8 cellular contexts compared by ENCODE assay signal in genomic region chr10:26861326-26861998, GRCh38. TPM values are rescaled to one million over a fixed set of nuclear protein-coding genes. Genes with fewer than 3 reads are reported as not detected.
A peak's percentile ranks its signal among the peaks of the same experiment; 100 is the strongest.
DNase-seq lines count a peak whose midpoint lies in the region; ATAC-seq, FAIRE-seq and TF ChIP-seq lines count a peak whose summit lies in the region.

No MANE protein-coding gene starts in this region.

- intact Hi-C loops in Calu3 (cut with micrococcal nuclease; ENCODE audit: unreplicated experiment) (no loop called here), Panc1 (cut with micrococcal nuclease; ENCODE audit: unreplicated experiment) (no loop called here), pancreas (cut with DNase I) (no loop called here)

- peak overlapping the region; percentile 37 to 50 for H3K4me3 ChIP-seq in Panc1 (ENCODE audit: low read depth in 2 of 2, low read length in 2 of 2)
- no peak overlapping the region for H3K4me3 ChIP-seq in endodermal cell (ENCODE audit: low read length)
- peak overlapping the region in 2 of 4 donors; percentile 20 to 98 for H3K4me3 ChIP-seq in pancreas

- ATAC-seq in Panc1 (no peak), pancreas (no peak)

- peak overlapping the region; percentile 98 for H3K27ac Mint-ChIP-seq in Calu3 (ENCODE audit: unreplicated experiment)
- H3K27ac Mint-ChIP-seq in endodermal cell = peak overlapping the region; percentile 57

- peak overlapping the region; percentile 54; the same call in 1 of the 2 replicates for H3K27ac ChIP-seq in Panc1 (ENCODE audit: low read length)
- no peak overlapping the region for H3K27ac ChIP-seq in endodermal cell (ENCODE audit: low read depth, low read length)
- peak overlapping the region; percentile 43 to 66 (median 54) for H3K27ac ChIP-seq in pancreas

- peaks cover 21% of the 10 kb centered on the region for H3K36me3 Mint-ChIP-seq in Calu3 (ENCODE audit: insufficient read depth, unreplicated experiment)
- no peaks in the 10 kb centered on the region for H3K36me3 Mint-ChIP-seq in endodermal cell (ENCODE audit: low read depth)

- peaks cover 14% of the 10 kb centered on the region for H3K4me1 ChIP-seq in Panc1 (ENCODE audit: control insufficient read depth, insufficient read depth, low read length)
- H3K4me1 ChIP-seq in endodermal cell (ENCODE audit: control insufficient read depth, insufficient read depth, low read length) = no peaks in the 10 kb centered on the region
- peaks cover 0 to 23% (median 12%) of the 10 kb centered on the region in 3 donors for H3K4me1 ChIP-seq in pancreas

- CTCF ChIA-PET in Calu3 (lab: Charles Lee) = interaction anchor here (0.6 to 1.5 kb wide), 4 partner anchors 9 to 135 kb away, joined by 3 to 7 read pairs (median 4); no protein-coding TSS in a partner anchor
- CTCF ChIA-PET in Panc1 (lab: Charles Lee) = interaction anchor here (0.6 kb wide), 1 partner anchor 8 kb away, joined by 3 read pairs; no protein-coding TSS in a partner anchor

- H3K36me3 ChIP-seq in Panc1 (ENCODE audit: control insufficient read depth, insufficient read depth, low read length) = peaks cover 2% of the 10 kb centered on the region; the same call in 1 of the 2 replicates
- no peaks in the 10 kb centered on the region for H3K36me3 ChIP-seq in endodermal cell (ENCODE audit: control insufficient read depth, insufficient read depth, low read length)
- no peaks in the 10 kb centered on the region for H3K36me3 ChIP-seq in pancreas

- FAIRE-seq in pancreas (lab: Jason Lieb, UNC) = no peak

- no peaks in the 10 kb centered on the region for H3K9me3 ChIP-seq in Panc1 (ENCODE audit: control insufficient read depth, insufficient read depth, low read depth, low read length)
- no peaks in the 10 kb centered on the region for H3K9me3 ChIP-seq in endodermal cell (ENCODE audit: control insufficient read depth, low read length)
- no peaks in the 10 kb centered on the region for H3K9me3 ChIP-seq in pancreas

- BruUV-seq in Calu3 (replicated peaks; lab: Mats Ljungman, UMichigan) (no TSS peak), Panc1 (replicated peaks; lab: Mats Ljungman, UMichigan) (no TSS peak)

- no peak for DNase-seq in Calu3
- DNase-seq in Panc1 (ENCODE audit: low read depth, low spot score) = no peak
- DNase-seq in endodermal cell = no peak
- no peak for DNase-seq in pancreas
- no peak for DNase-seq in NCI-H2171 (lab: John Stamatoyannopoulos, UW)
- DNase-seq in NCI-H2081 (lab: John Stamatoyannopoulos, UW) = no peak
- no peak for DNase-seq in AG08395 (ENCODE audit: low spot score)
- DNase-seq in GM13977 (ENCODE audit: low spot score) = no peak

- no peaks in the 10 kb centered on the region for H3K27me3 Mint-ChIP-seq in Calu3 (ENCODE audit: unreplicated experiment)
- no peaks in the 10 kb centered on the region for H3K27me3 Mint-ChIP-seq in endodermal cell (ENCODE audit: insufficient read depth)

- H3K9me3 Mint-ChIP-seq in Calu3 (ENCODE audit: low read depth, unreplicated experiment) = no peaks in the 10 kb centered on the region
- H3K9me3 Mint-ChIP-seq in endodermal cell = no peaks in the 10 kb centered on the region

- H3K4me3 Mint-ChIP-seq in Calu3 (ENCODE audit: low read depth, unreplicated experiment) (peak overlapping the region; percentile 95), endodermal cell (peak overlapping the region; percentile 85)

- H3K27me3 ChIP-seq in Panc1 (ENCODE audit: control insufficient read depth, insufficient read depth, low read length) = no peaks in the 10 kb centered on the region
- no peaks in the 10 kb centered on the region for H3K27me3 ChIP-seq in endodermal cell (ENCODE audit: control insufficient read depth, insufficient read depth, low read length, poor library complexity, severe bottlenecking)
- no peaks in the 10 kb centered on the region for H3K27me3 ChIP-seq in pancreas

- WGBS in endodermal cell (ENCODE audit: insufficient coverage in 1 of 2, insufficient read length in 1 of 2), 2 experiments = 73 to 76% methylated on average over 11 to 15 of the region's 15 CpGs
- 34 to 41% methylated on average over 15 of the region's 15 CpGs for WGBS in pancreas, 2 donors

- TF ChIP-seq CTCF in Calu3 (IDR thresholded peaks at IDR 0.05; ENCODE audit: unreplicated experiment) = peak; percentile 48
- peak; percentile 43 for TF ChIP-seq CTCF in Panc1 (IDR thresholded peaks at IDR 0.05)
- peak; percentile 88 for TF ChIP-seq CTCF in endodermal cell (conservative IDR thresholded peaks at IDR 0.05)
- TF ChIP-seq CTCF in pancreas (IDR thresholded peaks at IDR 0.05) = peak in 2 of 4 donors; percentile 10 to 79
- no peak for TF ChIP-seq CTCF in GM13977 (IDR thresholded peaks at IDR 0.05; ENCODE audit: extremely low read depth, insufficient read depth, missing control alignments)

- in situ Hi-C loops in Panc1 (cut with HindIII; ENCODE audit: low pct_unique_long_range_greater_than_20kb, low sequenced_read_pairs) (no loop called here), GM13977 (cut with MboI; ENCODE audit: low pct_unique_long_range_greater_than_20kb, low sequenced_read_pairs, unreplicated experiment) (loop anchor here (5.0 to 25.0 kb wide), 2 partner anchors 129 to 499 kb away; no protein-coding TSS in a partner anchor)

- POLR2A ChIA-PET in Panc1 (lab: Charles Lee) = interaction anchor here (0.7 kb wide), 2 partner anchors 15 to 28 kb away, joined by 3 to 7 read pairs; no protein-coding TSS in a partner anchor

- H3K9ac ChIP-seq in endodermal cell (ENCODE audit: extremely low read depth, low read length, poor library complexity, severe bottlenecking) = no peak overlapping the region

- H3K4me1 Mint-ChIP-seq in Calu3 (ENCODE audit: low read depth, unreplicated experiment) (peaks cover 22% of the 10 kb centered on the region), endodermal cell (peaks cover 16% of the 10 kb centered on the region)

RNA-seq across cellular contexts. Expression of gene ABI1, which starts 0.7 kb away (rescaled TPM):
- total RNA-seq in Calu3 (2022) = 61.9 and 65.3 TPM in 2 replicates
- 35.2 TPM for total RNA-seq in Panc1 (2021; ENCODE audit: unreplicated experiment)
- polyA plus RNA-seq in Panc1 (2012; ENCODE audit: insufficient read length) = 29.5 TPM
- 10 to 100 TPM; 40.6 to 42.2 TPM for total RNA-seq in endodermal cell
- polyA plus RNA-seq in endodermal cell (2013, experiment 1 of 2) = 32.3 TPM
- polyA plus RNA-seq in endodermal cell (2013, experiment 2 of 2) = 30.6 TPM
- total RNA-seq in pancreas = 10 to 100 TPM; 13.0 to 30.0 (median 19.2) TPM
- polyA plus RNA-seq in pancreas = 10 to 100 TPM; 13.1 to 18.1 TPM
